ENCODE assay signal across 31 cellular contexts in genomic region chrX:93985621-93986020, GRCh38.
A peak's percentile ranks its signal among the peaks of the same experiment; 100 is the strongest.
DNase-seq lines count a peak whose midpoint lies in the region; ATAC-seq and TF ChIP-seq lines count a peak whose summit lies in the region.
"Had no signal": no experiment of that assay in that cellular context is flagged by ENCODE, and none has a peak within 500 bp of the region (broad histone marks: within the 10 kb centered on the region; RNA-seq: fewer than 3 reads in every experiment).

No MANE protein-coding gene starts in this region.

- CTCF ChIA-PET in A673 (lab: Charles Lee) = no interaction called here
- CTCF ChIA-PET in RWPE1 (lab: Yijun Ruan, JAX) = interaction anchor here (0.6 kb wide), 1 partner anchor 93 kb away, joined by 3 read pairs; no protein-coding TSS in a partner anchor
- CTCF ChIA-PET in activated CD4-positive, alpha-beta T cell treated with anti-CD3 and anti-CD28 coated beads, Interleukin-2, amount 10 ng/mL, durations not matched to agents 7 days and 5 days (lab: Charles Lee) = no interaction called here

- no peak overlapping the region for H3K4me3 ChIP-seq in A673 (ENCODE audit: low read depth, low read length, poor library complexity, severe bottlenecking)
- H3K4me3 ChIP-seq: pancreas had no signal

- H3K27ac Mint-ChIP-seq in activated CD4-positive, alpha-beta T cell treated with anti-CD3 and anti-CD28 coated beads, Interleukin-2, amount 10 ng/mL, durations not matched to agents 7 days and 5 days = no peak overlapping the region
- H3K27ac Mint-ChIP-seq: activated CD4-positive, alpha-beta memory T cell treated with anti-CD3 and anti-CD28 coated beads, Interleukin-2, amount 10 ng/mL, durations not matched to agents 7 days and 5 days; activated T-helper 17 cell treated with anti-CD3 and anti-CD28 coated beads, Interleukin-2, amount 50 U/mL, for 72 hours; CD14-positive monocyte; IgD-negative memory B cell; stimulated activated naive B cell treated with anti-CD40 and anti-IgM and Interleukin-4, amounts not matched to agents 10 μg/mL and 1 μg/mL and 100 μg/mL, for 72 hours; T-helper 1 cell treated with Interleukin-12 subunit alpha and Interleukin-12 subunit beta and Interleukin-4 antibody, amounts not matched to agents 30 μg/mL and 1 μg/mL, for 36 hours; type B pancreatic cell had no signal

- DNase-seq in A673 (ENCODE audit: low spot score) (peak; percentile 2), Kasumi-1 (lab: John Stamatoyannopoulos, UW) (peak; percentile 0 to 11), RWPE1 (ENCODE audit: low spot score) (peak; percentile 13), foreskin keratinocyte (peak; percentile 0 to 1), NCI-H2081 treated with DMSO at 0.1 percent for 48 hours (lab: John Stamatoyannopoulos, UW) (no peak), NCI-H1694 treated with DMSO at 0.1 percent for 48 hours (lab: John Stamatoyannopoulos, UW) (no peak)
- DNase-seq in activated CD4-positive, alpha-beta T cell treated with anti-CD3 and anti-CD28 coated beads, Interleukin-2, amount 10 ng/mL, durations not matched to agents 7 days and 5 days = no peak
- DNase-seq: activated CD4-positive, alpha-beta memory T cell treated with anti-CD3 and anti-CD28 coated beads, Interleukin-2, amount 10 ng/mL, durations not matched to agents 7 days and 5 days; activated CD4-positive, CD25-positive, alpha-beta regulatory T cell treated with anti-CD3 and anti-CD28 coated beads, Interleukin-2, amount 50 U/mL, for 72 hours; activated naive CD4-positive, alpha-beta T cell treated with anti-CD3 and anti-CD28 coated beads, Interleukin-2, amount 50 U/mL, for 16 hours; amniotic stem cell; brain microvascular endothelial cell; Caco-2; hippocampal formation; NCI-H1105; NCI-H1930; NCI-H2227 treated with DMSO at 0.1 percent for 48 hours; NCI-H774; pancreas; small intestine; stimulated activated naive B cell treated with anti-CD40 and anti-IgM and Interleukin-4, amounts not matched to agents 10 μg/mL and 1 μg/mL and 100 μg/mL, for 72 hours; substantia nigra had no signal

- TF ChIP-seq CTCF in A673 (conservative IDR thresholded peaks at IDR 0.05; ENCODE audit: low read depth, low read length) (no peak), RWPE1 (conservative IDR thresholded peaks at IDR 0.05; ENCODE audit: low read depth) (no peak), foreskin keratinocyte (conservative IDR thresholded peaks at IDR 0.05) (no peak)

- H3K4me1 ChIP-seq in A673 (ENCODE audit: insufficient read depth, low read length, poor library complexity, severe bottlenecking) (no peaks in the 10 kb centered on the region), foreskin keratinocyte (no peaks in the 10 kb centered on the region)
- H3K4me1 ChIP-seq: Caco-2, pancreas had no signal

- no peaks in the 10 kb centered on the region for H3K9me3 Mint-ChIP-seq in activated CD4-positive, alpha-beta T cell treated with anti-CD3 and anti-CD28 coated beads, Interleukin-2, amount 10 ng/mL, durations not matched to agents 7 days and 5 days
- H3K9me3 Mint-ChIP-seq: activated CD4-positive, alpha-beta memory T cell treated with anti-CD3 and anti-CD28 coated beads, Interleukin-2, amount 10 ng/mL, durations not matched to agents 7 days and 5 days; activated T-helper 17 cell treated with anti-CD3 and anti-CD28 coated beads, Interleukin-2, amount 50 U/mL, for 72 hours; stimulated activated naive B cell treated with anti-CD40 and anti-IgM and Interleukin-4, amounts not matched to agents 10 μg/mL and 1 μg/mL and 100 μg/mL, for 72 hours; type B pancreatic cell had no signal

- H3K27me3 ChIP-seq in A673 (replicated peaks; ENCODE audit: insufficient read depth, low read depth, low read length, poor library complexity) = no peaks in the 10 kb centered on the region
- H3K27me3 ChIP-seq in foreskin keratinocyte = no peaks in the 10 kb centered on the region
- H3K27me3 ChIP-seq: brain microvascular endothelial cell, pancreas had no signal

- intact Hi-C loops in A673 (cut with micrococcal nuclease; ENCODE audit: unreplicated experiment) = no loop called here

- no peaks in the 10 kb centered on the region for H3K27me3 Mint-ChIP-seq in activated CD4-positive, alpha-beta T cell treated with anti-CD3 and anti-CD28 coated beads, Interleukin-2, amount 10 ng/mL, durations not matched to agents 7 days and 5 days
- H3K27me3 Mint-ChIP-seq: activated CD4-positive, alpha-beta memory T cell treated with anti-CD3 and anti-CD28 coated beads, Interleukin-2, amount 10 ng/mL, durations not matched to agents 7 days and 5 days; activated T-helper 17 cell treated with anti-CD3 and anti-CD28 coated beads, Interleukin-2, amount 50 U/mL, for 72 hours; IgD-negative memory B cell; stimulated activated naive B cell treated with anti-CD40 and anti-IgM and Interleukin-4, amounts not matched to agents 10 μg/mL and 1 μg/mL and 100 μg/mL, for 72 hours; type B pancreatic cell had no signal

- no peak overlapping the region for H3K4me3 Mint-ChIP-seq in activated CD4-positive, alpha-beta T cell treated with anti-CD3 and anti-CD28 coated beads, Interleukin-2, amount 10 ng/mL, durations not matched to agents 7 days and 5 days
- H3K4me3 Mint-ChIP-seq: activated CD4-positive, alpha-beta memory T cell treated with anti-CD3 and anti-CD28 coated beads, Interleukin-2, amount 10 ng/mL, durations not matched to agents 7 days and 5 days; activated T-helper 17 cell treated with anti-CD3 and anti-CD28 coated beads, Interleukin-2, amount 50 U/mL, for 72 hours; CD14-positive monocyte; neural crest cell; stimulated activated naive B cell treated with anti-CD40 and anti-IgM and Interleukin-4, amounts not matched to agents 10 μg/mL and 1 μg/mL and 100 μg/mL, for 72 hours; T-helper 1 cell treated with Interleukin-12 subunit alpha and Interleukin-12 subunit beta and Interleukin-4 antibody, amounts not matched to agents 30 μg/mL and 1 μg/mL, for 36 hours; type B pancreatic cell had no signal

- no peaks in the 10 kb centered on the region for H3K4me1 Mint-ChIP-seq in activated CD4-positive, alpha-beta T cell treated with anti-CD3 and anti-CD28 coated beads, Interleukin-2, amount 10 ng/mL, durations not matched to agents 7 days and 5 days
- H3K4me1 Mint-ChIP-seq: activated CD4-positive, alpha-beta memory T cell treated with anti-CD3 and anti-CD28 coated beads, Interleukin-2, amount 10 ng/mL, durations not matched to agents 7 days and 5 days; activated T-helper 17 cell treated with anti-CD3 and anti-CD28 coated beads, Interleukin-2, amount 50 U/mL, for 72 hours; CD14-positive monocyte; IgD-negative memory B cell; neural crest cell; stimulated activated naive B cell treated with anti-CD40 and anti-IgM and Interleukin-4, amounts not matched to agents 10 μg/mL and 1 μg/mL and 100 μg/mL, for 72 hours had no signal

- H3K27ac ChIP-seq in A673 (ENCODE audit: low read depth, low read length, poor library complexity, severe bottlenecking) (no peak overlapping the region), RWPE1 (no peak overlapping the region), foreskin keratinocyte (no peak overlapping the region)
- H3K27ac ChIP-seq: brain microvascular endothelial cell, pancreas had no signal

- POLR2A ChIA-PET in A673 (lab: Charles Lee; ENCODE audit: low non-redundant PET) (no interaction called here), RWPE1 (lab: Yijun Ruan, JAX; ENCODE audit: low non-redundant PET) (no interaction called here)
- POLR2A ChIA-PET in activated CD4-positive, alpha-beta T cell treated with anti-CD3 and anti-CD28 coated beads, Interleukin-2, amount 10 ng/mL, durations not matched to agents 7 days and 5 days (lab: Charles Lee) = no interaction called here

- H3K9me3 ChIP-seq in A673 (ENCODE audit: low read depth, low read length, poor library complexity, severe bottlenecking) = peaks cover 6% of the 10 kb centered on the region
- H3K9me3 ChIP-seq: Caco-2, pancreas had no signal

- H3K36me3 Mint-ChIP-seq in activated CD4-positive, alpha-beta T cell treated with anti-CD3 and anti-CD28 coated beads, Interleukin-2, amount 10 ng/mL, durations not matched to agents 7 days and 5 days (ENCODE audit: low read depth) = no peaks in the 10 kb centered on the region
- H3K36me3 Mint-ChIP-seq: CD14-positive monocyte; IgD-negative memory B cell; stimulated activated naive B cell treated with anti-CD40 and anti-IgM and Interleukin-4, amounts not matched to agents 10 μg/mL and 1 μg/mL and 100 μg/mL, for 72 hours; type B pancreatic cell had no signal

- ATAC-seq in foreskin keratinocyte (peak; percentile 41), GM21447 (IDR thresholded peaks at IDR 0.05; ENCODE audit: unreplicated experiment) (no peak)
- ATAC-seq: activated T-helper 17 cell treated with anti-CD3 and anti-CD28 coated beads, Interleukin-2, amount 50 U/mL, for 72 hours; pancreas; Right ventricle myocardium inferior; SK-N-SH treated with all-trans-retinoic acid at 6 μM for 48 hours; stimulated activated naive B cell treated with anti-CD40 and anti-IgM and Interleukin-4, amounts not matched to agents 10 μg/mL and 1 μg/mL and 100 μg/mL, for 72 hours had no signal

- H3K36me3 ChIP-seq in A673 (ENCODE audit: insufficient read depth, low read length, poor library complexity, severe bottlenecking) = no peaks in the 10 kb centered on the region
- H3K36me3 ChIP-seq: brain microvascular endothelial cell, pancreas had no signal

- BruUV-seq in A673 (replicated peaks; lab: Mats Ljungman, UMichigan) = no TSS peak

Comparison
In these comparisons a context has a peak if more than half of its experiments do, and no peak if none do; other contexts are left out.
1. DNase-seq: peak in A673 (single experiment), Kasumi-1 (2 of 2), RWPE1 (single experiment) and foreskin keratinocyte (2 of 2); none in NCI-H2081 treated with DMSO at 0.1 percent for 48 hours (single experiment), NCI-H1694 treated with DMSO at 0.1 percent for 48 hours (single experiment) and activated CD4-positive, alpha-beta T cell treated with anti-CD3 and anti-CD28 coated beads, Interleukin-2, amount 10 ng/mL, durations not matched to agents 7 days and 5 days (single experiment).